Comparison of ENCODE assay signal across 1 cellular context in the genomic region with DNA sequence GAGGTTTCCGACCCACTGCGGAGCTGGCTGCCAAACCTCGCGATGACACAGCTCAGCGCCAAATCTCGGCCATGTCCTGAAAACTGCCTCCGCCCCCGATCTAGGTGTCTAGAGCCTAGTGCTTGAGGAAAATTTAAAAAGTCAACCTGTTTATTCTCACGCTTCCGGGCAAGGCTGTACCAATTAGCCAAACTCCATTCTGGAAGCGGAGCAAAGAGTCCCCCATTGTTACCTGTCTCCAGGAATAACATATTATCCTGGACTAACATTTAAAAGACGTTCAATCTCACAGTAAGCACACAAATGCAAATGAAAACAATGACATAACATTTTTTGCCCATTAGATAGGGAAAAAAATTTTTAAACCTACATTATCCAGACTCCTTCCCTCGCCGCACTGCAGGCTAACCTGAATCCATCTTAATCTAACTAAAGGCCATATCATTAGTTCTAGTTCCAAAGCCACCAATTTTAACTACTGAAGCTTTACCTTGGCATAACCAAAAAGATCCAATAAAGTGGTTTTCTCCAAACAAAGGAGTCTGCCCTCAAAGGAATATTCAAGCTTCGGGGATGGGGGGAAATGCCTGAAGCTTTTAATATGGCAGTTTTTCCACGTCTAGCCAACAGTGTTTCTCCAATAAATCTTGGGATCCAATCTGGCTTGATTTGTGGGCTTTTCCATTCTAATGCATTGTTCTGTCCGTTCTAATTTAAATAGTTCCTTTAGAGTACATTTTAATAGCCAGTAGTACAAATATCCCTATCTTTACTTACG.
TF ChIP-seq lines count a peak whose summit lies in the region.

No MANE protein-coding gene starts in this region.

TF ChIP-seq in K562, 482 proteins besides CTCF, POLR2A, EP300 and RAD21 (continued from another document and continues in another):
- TF ChIP-seq, protein P1, sequence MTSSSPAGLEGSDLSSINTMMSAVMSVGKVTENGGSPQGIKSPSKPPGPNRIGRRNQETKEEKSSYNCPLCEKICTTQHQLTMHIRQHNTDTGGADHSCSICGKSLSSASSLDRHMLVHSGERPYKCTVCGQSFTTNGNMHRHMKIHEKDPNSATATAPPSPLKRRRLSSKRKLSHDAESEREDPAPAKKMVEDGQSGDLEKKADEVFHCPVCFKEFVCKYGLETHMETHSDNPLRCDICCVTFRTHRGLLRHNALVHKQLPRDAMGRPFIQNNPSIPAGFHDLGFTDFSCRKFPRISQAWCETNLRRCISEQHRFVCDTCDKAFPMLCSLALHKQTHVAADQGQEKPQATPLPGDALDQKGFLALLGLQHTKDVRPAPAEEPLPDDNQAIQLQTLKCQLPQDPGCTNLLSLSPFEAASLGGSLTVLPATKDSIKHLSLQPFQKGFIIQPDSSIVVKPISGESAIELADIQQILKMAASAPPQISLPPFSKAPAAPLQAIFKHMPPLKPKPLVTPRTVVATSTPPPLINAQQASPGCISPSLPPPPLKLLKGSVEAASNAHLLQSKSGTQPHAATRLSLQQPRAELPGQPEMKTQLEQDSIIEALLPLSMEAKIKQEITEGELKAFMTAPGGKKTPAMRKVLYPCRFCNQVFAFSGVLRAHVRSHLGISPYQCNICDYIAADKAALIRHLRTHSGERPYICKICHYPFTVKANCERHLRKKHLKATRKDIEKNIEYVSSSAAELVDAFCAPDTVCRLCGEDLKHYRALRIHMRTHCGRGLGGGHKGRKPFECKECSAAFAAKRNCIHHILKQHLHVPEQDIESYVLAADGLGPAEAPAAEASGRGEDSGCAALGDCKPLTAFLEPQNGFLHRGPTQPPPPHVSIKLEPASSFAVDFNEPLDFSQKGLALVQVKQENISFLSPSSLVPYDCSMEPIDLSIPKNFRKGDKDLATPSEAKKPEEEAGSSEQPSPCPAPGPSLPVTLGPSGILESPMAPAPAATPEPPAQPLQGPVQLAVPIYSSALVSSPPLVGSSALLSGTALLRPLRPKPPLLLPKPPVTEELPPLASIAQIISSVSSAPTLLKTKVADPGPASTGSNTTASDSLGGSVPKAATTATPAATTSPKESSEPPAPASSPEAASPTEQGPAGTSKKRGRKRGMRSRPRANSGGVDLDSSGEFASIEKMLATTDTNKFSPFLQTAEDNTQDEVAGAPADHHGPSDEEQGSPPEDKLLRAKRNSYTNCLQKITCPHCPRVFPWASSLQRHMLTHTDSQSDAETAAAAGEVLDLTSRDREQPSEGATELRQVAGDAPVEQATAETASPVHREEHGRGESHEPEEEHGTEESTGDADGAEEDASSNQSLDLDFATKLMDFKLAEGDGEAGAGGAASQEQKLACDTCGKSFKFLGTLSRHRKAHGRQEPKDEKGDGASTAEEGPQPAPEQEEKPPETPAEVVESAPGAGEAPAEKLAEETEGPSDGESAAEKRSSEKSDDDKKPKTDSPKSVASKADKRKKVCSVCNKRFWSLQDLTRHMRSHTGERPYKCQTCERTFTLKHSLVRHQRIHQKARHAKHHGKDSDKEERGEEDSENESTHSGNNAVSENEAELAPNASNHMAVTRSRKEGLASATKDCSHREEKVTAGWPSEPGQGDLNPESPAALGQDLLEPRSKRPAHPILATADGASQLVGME (CRISPR knock-in tag; IDR thresholded peaks at IDR 0.05) = no peak
- no peak for TF ChIP-seq HMGXB4 (CRISPR knock-in tag; IDR thresholded peaks at IDR 0.05)
- no peak for TF ChIP-seq CBX8 (IDR thresholded peaks at IDR 0.05; ENCODE audit: borderline replicate concordance, extremely low read depth, low read depth, low read length, poor library complexity, severe bottlenecking)
- TF ChIP-seq BRD4 (IDR thresholded peaks at IDR 0.05) = no peak
- TF ChIP-seq MTF1 (CRISPR knock-in tag; IDR thresholded peaks at IDR 0.05; ENCODE audit: borderline replicate concordance) = no peak
- TF ChIP-seq MECOM (CRISPR knock-in tag; IDR thresholded peaks at IDR 0.05) = no peak
- TF ChIP-seq ZNF280A (IDR thresholded peaks at IDR 0.05; ENCODE audit: low read depth, partially characterized antibody) = no peak
- TF ChIP-seq NR2C1 (IDR thresholded peaks at IDR 0.05) = no peak
- no peak for TF ChIP-seq NR2C1 (tag; IDR thresholded peaks at IDR 0.05)
- no peak for TF ChIP-seq NR1H2 (CRISPR knock-in tag; IDR thresholded peaks at IDR 0.05)
- no peak for TF ChIP-seq ZBTB17 (CRISPR knock-in tag; IDR thresholded peaks at IDR 0.05)
- TF ChIP-seq TCFL5 (CRISPR knock-in tag; conservative IDR thresholded peaks at IDR 0.05) = no peak
- peak; percentile 62 to 76 for TF ChIP-seq FOXK2 (conservative IDR thresholded peaks at IDR 0.05 in 1 of 2, IDR thresholded peaks at IDR 0.05 in 1 of 2; ENCODE audit: low read depth in 2 of 2)
- TF ChIP-seq CCAR2 (IDR thresholded peaks at IDR 0.05; ENCODE audit: low read depth, low read length) = no peak
- no peak for TF ChIP-seq POLR2AphosphoS5 (IDR thresholded peaks at IDR 0.05; ENCODE audit: control insufficient read depth, insufficient read depth, low read depth, low read length)
- no peak for TF ChIP-seq BHLHE40 (IDR thresholded peaks at IDR 0.05; ENCODE audit: low read length)
- TF ChIP-seq MGA (IDR thresholded peaks at IDR 0.05) = no peak
- no peak for TF ChIP-seq FOXO4 (CRISPR knock-in tag; IDR thresholded peaks at IDR 0.05)
- TF ChIP-seq MIER1 (IDR thresholded peaks at IDR 0.05; ENCODE audit: low read depth) = no peak
- no peak for TF ChIP-seq FOS (IDR thresholded peaks at IDR 0.05; ENCODE audit: extremely low read depth, insufficient read length)
- TF ChIP-seq SIN3B (IDR thresholded peaks at IDR 0.05; ENCODE audit: low read depth) = no peak
- TF ChIP-seq ZNF57 (CRISPR knock-in tag; IDR thresholded peaks at IDR 0.05) = no peak
- TF ChIP-seq GTF2A2 (tag; IDR thresholded peaks at IDR 0.05) = no peak
- TF ChIP-seq RBM17 (IDR thresholded peaks at IDR 0.05; ENCODE audit: borderline replicate concordance, low read depth, low read length) = no peak
- no peak for TF ChIP-seq CBFB (CRISPR knock-in tag; IDR thresholded peaks at IDR 0.05)
